In the genomic region with DNA sequence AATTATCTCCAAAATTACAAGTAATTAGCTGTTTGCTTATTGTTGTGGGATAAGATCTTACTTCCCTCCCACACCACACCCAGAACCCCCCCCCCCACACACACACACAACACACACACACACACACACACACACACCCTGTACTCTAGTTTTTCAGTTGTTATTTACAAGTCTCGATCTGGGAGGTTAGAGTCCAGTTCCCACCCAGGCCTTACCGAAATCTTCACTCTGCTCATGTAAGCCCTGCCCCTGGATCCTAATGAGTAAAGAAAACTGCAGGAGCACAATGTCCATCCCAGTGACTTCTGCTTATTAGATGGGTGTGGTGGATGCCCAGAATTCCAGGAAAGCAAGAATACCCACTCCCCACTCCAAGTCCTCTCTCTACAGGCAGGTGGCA, we compare ENCODE assay signal across 16 cellular contexts. TPM values are rescaled to one million over a fixed set of nuclear protein-coding genes. Genes with fewer than 3 reads are reported as not detected.
A peak's percentile ranks its signal among the peaks of the same experiment; 100 is the strongest.
DNase-seq lines count a peak whose midpoint lies in the region; ATAC-seq and TF ChIP-seq lines count a peak whose summit lies in the region.
"Had no signal": no experiment of that assay in that cellular context is flagged by ENCODE, and none has a peak within 500 bp of the region (broad histone marks: within the 10 kb centered on the region; RNA-seq: fewer than 3 reads in every experiment).

No MANE protein-coding gene starts in this region.

- H3K4me3 ChIP-seq in heart left ventricle (no peak overlapping the region), dorsolateral prefrontal cortex (peak overlapping the region in 1 of 59 donors; percentile 48), muscle layer of duodenum (ENCODE audit: low read depth in 1 of 2, low read length in 2 of 2) (no peak overlapping the region), upper lobe of left lung (no peak overlapping the region), thyroid gland (replicated peaks in 1 of 3) (no peak overlapping the region)
- H3K4me3 ChIP-seq in CD8-positive, alpha-beta T cell (ENCODE audit: low read depth, low read length), result no peak overlapping the region
- H3K4me3 ChIP-seq: K562, Peyer's patch had no signal

- H3K9me3 ChIP-seq in heart left ventricle (no peaks in the 10 kb centered on the region), muscle layer of duodenum (ENCODE audit: control insufficient read depth in 1 of 2, low read length in 2 of 2) (no peaks in the 10 kb centered on the region), upper lobe of left lung (no peaks in the 10 kb centered on the region), thyroid gland (no peaks in the 10 kb centered on the region)
- no peaks in the 10 kb centered on the region for H3K9me3 ChIP-seq in CD8-positive, alpha-beta T cell (ENCODE audit: low read length)
- H3K9me3 ChIP-seq: Peyer's patch had no signal

- H3K27me3 ChIP-seq in heart left ventricle, result no peaks in the 10 kb centered on the region
- H3K27me3 ChIP-seq in dorsolateral prefrontal cortex, result no peaks in the 10 kb centered on the region
- H3K27me3 ChIP-seq in muscle layer of duodenum (ENCODE audit: low read depth, low read length), result no peaks in the 10 kb centered on the region
- no peaks in the 10 kb centered on the region for H3K27me3 ChIP-seq in upper lobe of left lung
- H3K27me3 ChIP-seq in CD8-positive, alpha-beta T cell (ENCODE audit: insufficient read depth, low read length), result no peaks in the 10 kb centered on the region
- no peaks in the 10 kb centered on the region for H3K27me3 ChIP-seq in thyroid gland
- H3K27me3 ChIP-seq: Peyer's patch had no signal

- H3K4me3 Mint-ChIP-seq in CD8-positive, alpha-beta T cell, result no peak overlapping the region

- WGBS in heart left ventricle, 4 donors, result 21 to 67% (median 44%) methylated on average over 2 of the region's 2 CpGs
- 58 to 62% methylated on average over 2 of the region's 2 CpGs for WGBS in upper lobe of left lung, 2 donors
- WGBS in thyroid gland, 2 donors, result 66 to 82% methylated on average over 2 of the region's 2 CpGs

- no peak for TF ChIP-seq EP300 in upper lobe of left lung (IDR thresholded peaks at IDR 0.05)

- TF ChIP-seq CTCF in heart left ventricle (IDR thresholded peaks at IDR 0.05) (no peak), dorsolateral prefrontal cortex (IDR thresholded peaks at IDR 0.05 in 54 of 56, conservative IDR thresholded peaks at IDR 0.05 in 2 of 56; ENCODE audit: low read depth in 1 of 56, partially characterized antibody in 56 of 56) (no peak), upper lobe of left lung (IDR thresholded peaks at IDR 0.05) (no peak), thyroid gland (IDR thresholded peaks at IDR 0.05) (no peak)
- TF ChIP-seq CTCF in CD8-positive, alpha-beta T cell (IDR thresholded peaks at IDR 0.05), result no peak

- no peaks in the 10 kb centered on the region for H3K36me3 Mint-ChIP-seq in CD8-positive, alpha-beta T cell

- peaks cover 19 to 98% (median 71%) of the 10 kb centered on the region in 12 donors for H3K4me1 ChIP-seq in heart left ventricle
- H3K4me1 ChIP-seq in muscle layer of duodenum (ENCODE audit: control insufficient read depth in 1 of 2, insufficient read depth in 2 of 2, low read length in 2 of 2), result peaks cover 31 to 55% of the 10 kb centered on the region in 2 donors
- peaks cover 50 to 79% (median 76%) of the 10 kb centered on the region in 4 donors for H3K4me1 ChIP-seq in upper lobe of left lung
- H3K4me1 ChIP-seq in CD8-positive, alpha-beta T cell (ENCODE audit: insufficient read depth, low read length), result no peaks in the 10 kb centered on the region
- H3K4me1 ChIP-seq in thyroid gland, result peaks cover 44 to 57% of the 10 kb centered on the region in 2 donors

- ATAC-seq in heart left ventricle (peak in 2 of 4 donors; percentile 2 to 5), Right ventricle myocardium superior (ENCODE audit: poor library complexity) (no peak), upper lobe of left lung (ENCODE audit: low FRiP score in 2 of 2) (no peak)
- ATAC-seq in CD8-positive, alpha-beta T cell, result no peak
- ATAC-seq: K562 had no signal

- TF ChIP-seq POLR2A in heart left ventricle (IDR thresholded peaks at IDR 0.05), result no peak
- TF ChIP-seq POLR2A in upper lobe of left lung (IDR thresholded peaks at IDR 0.05), result no peak
- TF ChIP-seq POLR2A in thyroid gland (IDR thresholded peaks at IDR 0.05), result no peak

- H3K36me3 ChIP-seq in heart left ventricle (no peaks in the 10 kb centered on the region), muscle layer of duodenum (ENCODE audit: control insufficient read depth in 1 of 2, insufficient read depth in 2 of 2, low read length in 2 of 2) (no peaks in the 10 kb centered on the region), upper lobe of left lung (peaks cover 0 to 5% (median 0%) of the 10 kb centered on the region in 4 donors), thyroid gland (no peaks in the 10 kb centered on the region)
- H3K36me3 ChIP-seq in CD8-positive, alpha-beta T cell (ENCODE audit: insufficient read depth, low read length), result no peaks in the 10 kb centered on the region
- H3K36me3 ChIP-seq: Peyer's patch had no signal

- peaks cover 4% of the 10 kb centered on the region for H3K27me3 Mint-ChIP-seq in CD8-positive, alpha-beta T cell (ENCODE audit: low read depth)

- no peak overlapping the region for H3K27ac Mint-ChIP-seq in CD8-positive, alpha-beta T cell

- DNase-seq in heart left ventricle (no peak), Right ventricle myocardium superior (no peak), dorsolateral prefrontal cortex (no peak), upper lobe of left lung (no peak), NCI-H2171 treated with DMSO at 0.1 percent for 48 hours (lab: John Stamatoyannopoulos, UW) (no peak), thyroid gland (no peak)
- no peak for DNase-seq in CD8-positive, alpha-beta T cell
- DNase-seq: 8988T; activated CD4-positive, alpha-beta T cell treated with anti-CD3 and anti-CD28 coated beads for 4 hours; activated T-cell treated with anti-CD3 and anti-CD28 coated beads, Interleukin-2, amount 50 U/mL, for 1 hour; stimulated activated CD4-positive, alpha-beta T cell treated with anti-CD3 and anti-CD28 coated beads, Interleukin-1b, Interleukin-23, amount 100 ng/mL, for 48 hours; stimulated activated CD8-positive, alpha-beta memory T cell treated with anti-CD3 and anti-CD28 coated beads, Interleukin-4, amount 100 ng/mL, for 48 hours; T-helper 2 cell had no signal

- H3K9me3 Mint-ChIP-seq in CD8-positive, alpha-beta T cell, result no peaks in the 10 kb centered on the region

- no peaks in the 10 kb centered on the region for H3K4me1 Mint-ChIP-seq in CD8-positive, alpha-beta T cell (ENCODE audit: low read depth)

- CTCF ChIA-PET in CD8-positive, alpha-beta T cell (lab: Charles Lee), result no interaction called here

- POLR2A ChIA-PET in CD8-positive, alpha-beta T cell (lab: Charles Lee), result no interaction called here

- intact Hi-C loops in heart left ventricle (cut with DNase I) (no loop called here), Right ventricle myocardium superior (cut with DNase I) (no loop called here), dorsolateral prefrontal cortex (cut with DNase I) (loop anchor here (2.0 to 5.0 kb wide), 2 partner anchors 22 to 35 kb away; partner anchors contain the start of gene STARD13 (in 1 of the 2)), thyroid gland (cut with DNase I) (no loop called here)
- intact Hi-C loops in CD8-positive, alpha-beta T cell (cut with DNase I, micrococcal nuclease), result no loop called here

- H3K27ac ChIP-seq in heart left ventricle (peak overlapping the region; percentile 25 to 76 (median 57)), dorsolateral prefrontal cortex (peak overlapping the region; percentile 35 to 96 (median 91)), muscle layer of duodenum (ENCODE audit: low read length) (peak overlapping the region; percentile 79), upper lobe of left lung (peak overlapping the region in 3 of 4 donors; percentile 20 to 69 (median 56)), thyroid gland (peak overlapping the region in 1 of 3 donors; percentile 42)
- H3K27ac ChIP-seq in CD8-positive, alpha-beta T cell (ENCODE audit: low read depth, low read length), result no peak overlapping the region

RNA-seq across cellular contexts. Expression of gene STARD13, which starts 23.0 kb away (rescaled TPM):
- total RNA-seq in heart left ventricle (10 to 100 TPM; 18.6 to 39.2 (median 31.6) TPM), Right ventricle myocardium superior (36.4 TPM), dorsolateral prefrontal cortex (10 to 100 TPM; 42.3 to 91.6 (median 62.0) TPM), upper lobe of left lung (10 to 100 TPM; 43.6 to 76.5 (median 63.7) TPM), thyroid gland (100 to 1,000 TPM in 1 of 4 donors, 10 to 100 TPM in 3; 52.0 to 114 (median 89.2) TPM)
- polyA plus RNA-seq in heart left ventricle, result 10 to 100 TPM in 1 of 2 donors, 1 to 10 TPM in 1; 9.3 to 15.1 TPM
- not detected for total RNA-seq in CD8-positive, alpha-beta T cell
- polyA plus RNA-seq: K562 had no signal

Comparison
In these comparisons a context has a peak if more than half of its experiments do, and no peak if none do; other contexts are left out.
1. RNA of gene STARD13, which starts 23.0 kb away (total RNA-seq): 52.0 to 114 TPM in thyroid gland, 43.6 to 76.5 TPM in upper lobe of left lung, 42.3 to 91.6 TPM in dorsolateral prefrontal cortex, 36.4 TPM in Right ventricle myocardium superior (single experiment) and 18.6 to 39.2 TPM in heart left ventricle; not detected in CD8-positive, alpha-beta T cell; every median in the first group is over 10 times any median in the second.
2. intact Hi-C loops: an anchor here in dorsolateral prefrontal cortex (2.0 to 5.0 kb wide); none called in heart left ventricle, Right ventricle myocardium superior, CD8-positive, alpha-beta T cell and thyroid gland.